26 cellular contexts compared by ENCODE assay signal in the genomic region with DNA sequence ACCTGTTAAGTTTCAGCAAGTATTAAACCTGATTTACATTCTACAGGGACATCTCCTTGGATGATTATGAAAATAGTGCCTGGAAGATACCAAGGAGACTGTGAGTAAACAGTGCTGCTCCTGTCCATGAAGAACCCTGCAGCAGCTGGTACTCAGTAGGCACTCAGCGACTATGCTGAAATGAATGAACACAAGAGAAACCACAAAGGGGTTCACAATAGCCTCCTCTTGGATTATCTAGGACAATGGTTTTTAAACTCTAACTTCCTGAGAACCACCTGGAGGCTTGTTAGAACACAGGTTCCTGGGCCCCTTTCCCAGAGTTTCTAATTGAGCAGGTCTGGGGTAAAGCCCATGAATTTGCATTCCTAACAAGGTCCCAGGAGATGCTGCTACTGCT.
"Had no signal": no experiment of that assay in that cellular context is flagged by ENCODE, and none has a peak within 500 bp of the region (broad histone marks: within the 10 kb centered on the region; RNA-seq: fewer than 3 reads in every experiment).

No MANE protein-coding gene starts in this region.

- H3K4me3 Mint-ChIP-seq: activated naive CD8-positive, alpha-beta T cell treated with anti-CD3 and anti-CD28 coated beads, Interleukin-2, amount 10 ng/mL, durations not matched to agents 7 days and 5 days; activated T-cell treated with anti-CD3 and anti-CD28 coated beads, Interleukin-2, amount 50 U/mL, for 24 hours; activated T-helper 17 cell treated with anti-CD3 and anti-CD28 coated beads, Interleukin-2, amount 50 U/mL, for 72 hours; memory B cell; natural killer cell treated with Interleukin-12 subunit alpha and Interleukin-12 subunit beta and Interleukin-15 and Interleukin-18, amount 100 ng/mL, for 72 hours; type B pancreatic cell had no signal

- DNase-seq: activated CD4-positive, alpha-beta T cell treated with anti-CD3 and anti-CD28 coated beads for 1 hour; activated CD4-positive, alpha-beta T cell treated with anti-CD3 and anti-CD28 coated beads, Interleukin-2, amount 50 U/mL, for 1 hour; activated naive CD4-positive, alpha-beta T cell; activated naive CD8-positive, alpha-beta T cell treated with anti-CD3 and anti-CD28 coated beads, Interleukin-2, amount 10 ng/mL, durations not matched to agents 7 days and 5 days; activated T-cell treated with anti-CD3 and anti-CD28 coated beads, Interleukin-2, amount 50 U/mL, for 24 hours; amygdala; cerebellar nuclear complex; cortex of kidney; heart left ventricle; islet precursor cell; left colon; pancreas; psoas muscle; right cardiac atrium; stimulated activated CD4-positive, alpha-beta T cell treated with anti-CD3 and anti-CD28 coated beads, Interleukin-4, amount 100 ng/mL, for 24 hours; stimulated activated naive CD4-positive, alpha-beta T cell treated with Interleukin-2 at 50 U/mL for 16 hours; WERI-Rb-1 had no signal

- H3K36me3 Mint-ChIP-seq: activated naive CD8-positive, alpha-beta T cell treated with anti-CD3 and anti-CD28 coated beads, Interleukin-2, amount 10 ng/mL, durations not matched to agents 7 days and 5 days; memory B cell; type B pancreatic cell had no signal

- H3K27me3 ChIP-seq: heart left ventricle, neutrophil, pancreas, vagina had no signal

- H3K4me3 ChIP-seq: heart left ventricle, pancreas, psoas muscle, thoracic aorta, vagina had no signal

- H3K36me3 ChIP-seq: heart left ventricle, neutrophil, pancreas, thoracic aorta, vagina, WERI-Rb-1 had no signal

- H3K27ac Mint-ChIP-seq: activated naive CD8-positive, alpha-beta T cell treated with anti-CD3 and anti-CD28 coated beads, Interleukin-2, amount 10 ng/mL, durations not matched to agents 7 days and 5 days; activated T-cell treated with anti-CD3 and anti-CD28 coated beads, Interleukin-2, amount 50 U/mL, for 24 hours; activated T-helper 17 cell treated with anti-CD3 and anti-CD28 coated beads, Interleukin-2, amount 50 U/mL, for 72 hours; memory B cell; natural killer cell treated with Interleukin-12 subunit alpha and Interleukin-12 subunit beta and Interleukin-15 and Interleukin-18, amount 100 ng/mL, for 72 hours; type B pancreatic cell had no signal

- H3K4me1 Mint-ChIP-seq: activated naive CD8-positive, alpha-beta T cell treated with anti-CD3 and anti-CD28 coated beads, Interleukin-2, amount 10 ng/mL, durations not matched to agents 7 days and 5 days; activated T-helper 17 cell treated with anti-CD3 and anti-CD28 coated beads, Interleukin-2, amount 50 U/mL, for 72 hours; memory B cell had no signal

- H3K9me3 ChIP-seq: neutrophil, pancreas, psoas muscle, thoracic aorta, vagina had no signal

- FAIRE-seq: endometrium, pancreas, TTC549 had no signal

- H3K27me3 Mint-ChIP-seq: activated naive CD8-positive, alpha-beta T cell treated with anti-CD3 and anti-CD28 coated beads, Interleukin-2, amount 10 ng/mL, durations not matched to agents 7 days and 5 days; activated T-cell treated with anti-CD3 and anti-CD28 coated beads, Interleukin-2, amount 50 U/mL, for 24 hours; activated T-helper 17 cell treated with anti-CD3 and anti-CD28 coated beads, Interleukin-2, amount 50 U/mL, for 72 hours; memory B cell; natural killer cell treated with Interleukin-12 subunit alpha and Interleukin-12 subunit beta and Interleukin-15 and Interleukin-18, amount 100 ng/mL, for 72 hours; type B pancreatic cell had no signal

- H3K27ac ChIP-seq: heart left ventricle, neutrophil, pancreas, psoas muscle, thoracic aorta, vagina, WERI-Rb-1 had no signal

- H3K4me1 ChIP-seq: pancreas, psoas muscle, vagina had no signal
